In the genomic region with DNA sequence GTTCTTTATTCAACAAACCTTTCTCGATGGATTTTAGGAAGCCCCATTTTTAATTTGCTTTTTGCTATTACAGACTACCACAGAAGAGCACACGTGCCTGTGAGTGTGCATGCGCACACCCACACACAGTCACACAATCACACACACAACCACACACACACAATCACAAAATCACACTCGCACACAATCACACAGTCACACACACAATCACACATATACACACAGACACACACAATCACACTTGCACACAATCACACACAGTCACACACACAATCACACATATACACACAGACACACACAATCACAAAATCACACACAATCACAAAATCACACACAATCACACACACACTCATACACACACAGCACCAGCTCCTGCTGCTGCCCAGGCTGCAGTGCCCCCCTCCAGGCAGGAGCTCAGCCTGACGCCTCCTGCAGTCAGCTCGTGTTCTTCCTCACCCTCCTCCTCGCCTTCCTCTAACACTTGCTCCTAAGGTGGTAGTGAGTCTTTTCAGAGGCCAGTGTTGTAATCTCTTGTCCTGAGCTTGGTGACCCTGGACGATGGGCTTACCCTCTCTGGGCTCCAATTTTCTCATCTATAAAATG, we compare ENCODE assay signal across 25 cellular contexts.
"Had no signal": no experiment of that assay in that cellular context is flagged by ENCODE, and none has a peak within 500 bp of the region (broad histone marks: within the 10 kb centered on the region; RNA-seq: fewer than 3 reads in every experiment).

No MANE protein-coding gene starts in this region.

- H3K4me2 ChIP-seq: neural progenitor cell had no signal

- H3K27ac ChIP-seq: breast epithelium, colonic mucosa, heart left ventricle, lower lobe of right lung, neural progenitor cell, skin epidermis, thoracic aorta, upper lobe of left lung, WERI-Rb-1 had no signal

- H3K36me3 ChIP-seq: breast epithelium, colonic mucosa, heart left ventricle, lower lobe of right lung, neural progenitor cell, thoracic aorta, upper lobe of left lung, WERI-Rb-1 had no signal

- ATAC-seq: activated CD4-positive, CD25-positive, alpha-beta regulatory T cell treated with anti-CD3 and anti-CD28 coated beads, Interleukin-2, amount 50 U/mL, for 24 hours; activated naive CD4-positive, alpha-beta T cell treated with anti-CD3 and anti-CD28 coated beads, Interleukin-2, amount 50 U/mL, for 72 hours; heart left ventricle; left lobe of liver; lower lobe of right lung; natural killer cell; sciatic nerve; stimulated activated effector memory CD8-positive, alpha-beta T cell treated with anti-CD3 and anti-CD28 coated beads, Interleukin-12 subunit alpha, Interleukin-12 subunit beta, amount 100 ng/mL, for 72 hours had no signal

- H3K27me3 ChIP-seq: colonic mucosa, neural progenitor cell, upper lobe of left lung had no signal

- H3K9me3 ChIP-seq: breast epithelium, colonic mucosa, heart left ventricle, lower lobe of right lung, thoracic aorta, upper lobe of left lung had no signal

- H3K4me3 ChIP-seq: breast epithelium, colonic mucosa, heart left ventricle, lower lobe of right lung, neural progenitor cell, skin epidermis, thoracic aorta, upper lobe of left lung had no signal

- H3K9ac ChIP-seq: neural progenitor cell had no signal

- DNase-seq: activated CD4-positive, alpha-beta T cell treated with anti-CD3 and anti-CD28 coated beads for 48 hours; activated CD4-positive, alpha-beta T cell treated with anti-CD3 and anti-CD28 coated beads, Interleukin-2, amount 50 U/mL, for 48 hours; activated T-cell treated with anti-CD3 and anti-CD28 coated beads, Interleukin-2, amount 50 U/mL, for 48 hours; colonic mucosa; effector memory CD4-positive, alpha-beta T cell; heart left ventricle; hypothalamus; kidney glomerular epithelial cell; lower lobe of right lung; mesenchymal stem cell; natural killer cell; stimulated activated CD4-positive, alpha-beta T cell treated with anti-CD3 and anti-CD28 coated beads, Interleukin-4, amount 100 ng/mL, for 24 hours; SW 1271; T1000; upper lobe of left lung; WERI-Rb-1 had no signal

- H2AFZ ChIP-seq: neural progenitor cell had no signal

- H3K4me1 ChIP-seq: breast epithelium, colonic mucosa, heart left ventricle, lower lobe of right lung, neural progenitor cell, upper lobe of left lung had no signal
